Comparison of ENCODE assay signal across 27 cellular contexts in genomic region chr2:62077239-62077638, GRCh38.
DNase-seq lines count a peak whose midpoint lies in the region; ATAC-seq, FAIRE-seq and TF ChIP-seq lines count a peak whose summit lies in the region.
"Had no signal": no experiment of that assay in that cellular context is flagged by ENCODE, and none has a peak within 500 bp of the region (broad histone marks: within the 10 kb centered on the region; RNA-seq: fewer than 3 reads in every experiment).

No MANE protein-coding gene starts in this region.

- TF ChIP-seq POLR2A in heart left ventricle (IDR thresholded peaks at IDR 0.05) (no peak), GM12878 (IDR thresholded peaks at IDR 0.05; ENCODE audit: low read depth, low read length) (no peak), uterus (IDR thresholded peaks at IDR 0.05) (no peak)

- no TSS peak for BruUV-seq in GM12878 (replicated peaks; lab: Mats Ljungman, UMichigan)

- H3K27me3 ChIP-seq in heart left ventricle = no peaks in the 10 kb centered on the region
- no peaks in the 10 kb centered on the region for H3K27me3 ChIP-seq in GM12878 (replicated peaks in 1 of 2; ENCODE audit: control insufficient read depth in 2 of 2, insufficient read depth in 2 of 2, low read length in 1 of 2)
- no peaks in the 10 kb centered on the region for H3K27me3 ChIP-seq in uterus

- peaks cover 0 to 8% (median 4%) of the 10 kb centered on the region in 12 donors for H3K9me3 ChIP-seq in heart left ventricle
- H3K9me3 ChIP-seq in GM12878 (replicated peaks; ENCODE audit: control insufficient read depth, insufficient read depth, low read length) = peaks cover 8% of the 10 kb centered on the region; the same call in 2 of the 3 replicates
- H3K9me3 ChIP-seq in uterus = no peaks in the 10 kb centered on the region

- intact Hi-C loops in heart left ventricle (cut with DNase I) = no loop called here
- intact Hi-C loops in Right ventricle myocardium inferior (cut with DNase I) = no loop called here
- intact Hi-C loops in GM12878 (cut with micrococcal nuclease; ENCODE audit: unreplicated experiment) = no loop called here
- intact Hi-C loops in uterus (cut with DNase I; ENCODE audit: low total_unique reads) = no loop called here

- no peaks in the 10 kb centered on the region for H3K79me2 ChIP-seq in GM12878 (ENCODE audit: control insufficient read depth, insufficient read depth, low read length)

- no peak overlapping the region for H3K4me3 ChIP-seq in heart left ventricle
- H3K4me3 ChIP-seq in GM12878 = no peak overlapping the region
- no peak overlapping the region for H3K4me3 ChIP-seq in uterus

- peak overlapping the region in 3 of 12 donors; percentile 33 to 55 (median 47) for H3K27ac ChIP-seq in heart left ventricle
- H3K27ac ChIP-seq in GM12878 (ENCODE audit: control insufficient read depth, insufficient read depth) = no peak overlapping the region
- H3K27ac ChIP-seq in uterus = peak overlapping the region; percentile 53 to 79
- H3K27ac ChIP-seq: C4-2B, RWPE1 had no signal

- no peak overlapping the region for H3K9ac ChIP-seq in GM12878 (ENCODE audit: control insufficient read depth, insufficient read depth, low read length)

- H4K20me1 ChIP-seq in GM12878 (ENCODE audit: control insufficient read depth, insufficient read depth) = no peaks in the 10 kb centered on the region

- H3K4me2 ChIP-seq in GM12878 (ENCODE audit: control insufficient read depth, insufficient read depth) = no peak overlapping the region

- POLR2A ChIA-PET in GM12878 (lab: Charles Lee) = interaction anchor here (1.3 kb wide), 1 partner anchor 25 kb away, joined by 3 read pairs; no protein-coding TSS in a partner anchor

- TF ChIP-seq CTCF in heart left ventricle (IDR thresholded peaks at IDR 0.05) = no peak
- no peak for TF ChIP-seq CTCF in GM20000 (IDR thresholded peaks at IDR 0.05; ENCODE audit: extremely low read depth, missing control alignments)
- TF ChIP-seq CTCF in GM12878 (IDR thresholded peaks at IDR 0.05 in 2 of 3, conservative IDR thresholded peaks at IDR 0.05 in 1 of 3; ENCODE audit: control insufficient read depth in 2 of 3, extremely low read depth in 1 of 3, insufficient read depth in 1 of 3, low read depth in 3 of 3, low read length in 3 of 3) = no peak
- TF ChIP-seq CTCF in uterus (IDR thresholded peaks at IDR 0.05) = no peak

- RAD21 ChIA-PET in GM12878 (lab: Charles Lee; ENCODE audit: unreplicated experiment) = no interaction called here

- CTCF ChIA-PET in GM12878 (lab: Yijun Ruan, JAX) = no interaction called here

- 32 to 42% (median 35%) methylated on average over 3 of the region's 3 CpGs for WGBS in heart left ventricle, 4 donors
- 50% methylated on average over 3 of the region's 3 CpGs for WGBS in GM12878 (ENCODE audit: insufficient coverage, insufficient replicate concordance, low lambda C conversion rate, missing lambda C conversion rate)

- no peak for FAIRE-seq in GM12878 (lab: Jason Lieb, UNC)
- FAIRE-seq: D721Med had no signal

- in situ Hi-C loops in GM12878 (cut with MboI) = no loop called here

- no peak overlapping the region for H2AFZ ChIP-seq in GM12878 (ENCODE audit: control insufficient read depth, low read depth, low read length)

- H3K36me3 ChIP-seq in heart left ventricle = peaks cover 0 to 7% (median 0%) of the 10 kb centered on the region in 9 donors
- H3K36me3 ChIP-seq in GM12878 (ENCODE audit: control insufficient read depth in 2 of 2, insufficient read depth in 2 of 2, low read length in 1 of 2) = peaks cover 0 to 3% of the 10 kb centered on the region in 2 experiments; a peak in 2 of 4 replicates
- H3K36me3 ChIP-seq in uterus = no peaks in the 10 kb centered on the region

- SMC1A ChIA-PET in GM12878 (lab: Charles Lee; ENCODE audit: uncharacterized antibody, unreplicated experiment) = interaction anchor here (0.8 to 0.9 kb wide), 3 partner anchors 13 to 43 kb away, joined by 3 read pairs; no protein-coding TSS in a partner anchor

- peak; percentile 56 to 87 (median 76) for ATAC-seq in heart left ventricle
- no peak for ATAC-seq in Right ventricle myocardium inferior
- peak; percentile 73 for ATAC-seq in GM12878
- no peak for ATAC-seq in GM21381 (IDR thresholded peaks at IDR 0.05; ENCODE audit: unreplicated experiment)
- ATAC-seq: SK-N-SH treated with all-trans-retinoic acid at 6 μM for 48 hours had no signal

- no peak for DNase-seq in heart left ventricle
- no peak for DNase-seq in Right ventricle myocardium inferior (ENCODE audit: missing footprints)
- peak; percentile 23 for DNase-seq in GM20000 (ENCODE audit: low spot score)
- DNase-seq in GM12878 (ENCODE audit: low read depth, low spot score) = no peak
- no peak for DNase-seq in uterus
- no peak for DNase-seq in amniotic stem cell (lab: John Stamatoyannopoulos, UW)
- no peak for DNase-seq in stimulated activated CD4-positive, alpha-beta T cell treated with anti-CD3 and anti-CD28 coated beads, Interleukin-1b, Interleukin-23, amount 100 ng/mL, for 48 hours
- DNase-seq: 8988T; CD8-positive, alpha-beta memory T cell; DMS53; GDM1; GOT3; HCEC 1CT; KBM-7; MM.1S; NCI-H1105 treated with DMSO at 0.1 percent for 48 hours; NCI-H2081; NCI-H2171; NCI-H345; NCI-H524; NCI-H774; NK-92 treated with Interleukin-12 subunit alpha and Interleukin-12 subunit beta, amount 100 ng/mL, for 24 hours had no signal

- no peak for TF ChIP-seq EP300 in GM12878 (IDR thresholded peaks at IDR 0.05; ENCODE audit: borderline replicate concordance in 1 of 2, control insufficient read depth in 1 of 2, low read depth in 2 of 2, low read length in 2 of 2)

- peaks cover 0 to 14% (median 8%) of the 10 kb centered on the region in 12 donors for H3K4me1 ChIP-seq in heart left ventricle
- H3K4me1 ChIP-seq in GM12878 (ENCODE audit: control insufficient read depth, insufficient read depth, low read length) = no peaks in the 10 kb centered on the region
- no peaks in the 10 kb centered on the region for H3K4me1 ChIP-seq in uterus

- TF ChIP-seq RAD21 in GM12878 (IDR thresholded peaks at IDR 0.05; ENCODE audit: insufficient read depth, low read depth, low read length) = no peak

TF ChIP-seq in GM12878, 131 proteins besides CTCF, POLR2A, EP300 and RAD21 (continues in another document):
- TF ChIP-seq, protein P1, sequence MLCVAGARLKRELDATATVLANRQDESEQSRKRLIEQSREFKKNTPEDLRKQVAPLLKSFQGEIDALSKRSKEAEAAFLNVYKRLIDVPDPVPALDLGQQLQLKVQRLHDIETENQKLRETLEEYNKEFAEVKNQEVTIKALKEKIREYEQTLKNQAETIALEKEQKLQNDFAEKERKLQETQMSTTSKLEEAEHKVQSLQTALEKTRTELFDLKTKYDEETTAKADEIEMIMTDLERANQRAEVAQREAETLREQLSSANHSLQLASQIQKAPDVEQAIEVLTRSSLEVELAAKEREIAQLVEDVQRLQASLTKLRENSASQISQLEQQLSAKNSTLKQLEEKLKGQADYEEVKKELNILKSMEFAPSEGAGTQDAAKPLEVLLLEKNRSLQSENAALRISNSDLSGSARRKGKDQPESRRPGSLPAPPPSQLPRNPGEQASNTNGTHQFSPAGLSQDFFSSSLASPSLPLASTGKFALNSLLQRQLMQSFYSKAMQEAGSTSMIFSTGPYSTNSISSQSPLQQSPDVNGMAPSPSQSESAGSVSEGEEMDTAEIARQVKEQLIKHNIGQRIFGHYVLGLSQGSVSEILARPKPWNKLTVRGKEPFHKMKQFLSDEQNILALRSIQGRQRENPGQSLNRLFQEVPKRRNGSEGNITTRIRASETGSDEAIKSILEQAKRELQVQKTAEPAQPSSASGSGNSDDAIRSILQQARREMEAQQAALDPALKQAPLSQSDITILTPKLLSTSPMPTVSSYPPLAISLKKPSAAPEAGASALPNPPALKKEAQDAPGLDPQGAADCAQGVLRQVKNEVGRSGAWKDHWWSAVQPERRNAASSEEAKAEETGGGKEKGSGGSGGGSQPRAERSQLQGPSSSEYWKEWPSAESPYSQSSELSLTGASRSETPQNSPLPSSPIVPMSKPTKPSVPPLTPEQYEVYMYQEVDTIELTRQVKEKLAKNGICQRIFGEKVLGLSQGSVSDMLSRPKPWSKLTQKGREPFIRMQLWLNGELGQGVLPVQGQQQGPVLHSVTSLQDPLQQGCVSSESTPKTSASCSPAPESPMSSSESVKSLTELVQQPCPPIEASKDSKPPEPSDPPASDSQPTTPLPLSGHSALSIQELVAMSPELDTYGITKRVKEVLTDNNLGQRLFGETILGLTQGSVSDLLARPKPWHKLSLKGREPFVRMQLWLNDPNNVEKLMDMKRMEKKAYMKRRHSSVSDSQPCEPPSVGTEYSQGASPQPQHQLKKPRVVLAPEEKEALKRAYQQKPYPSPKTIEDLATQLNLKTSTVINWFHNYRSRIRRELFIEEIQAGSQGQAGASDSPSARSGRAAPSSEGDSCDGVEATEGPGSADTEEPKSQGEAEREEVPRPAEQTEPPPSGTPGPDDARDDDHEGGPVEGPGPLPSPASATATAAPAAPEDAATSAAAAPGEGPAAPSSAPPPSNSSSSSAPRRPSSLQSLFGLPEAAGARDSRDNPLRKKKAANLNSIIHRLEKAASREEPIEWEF (IDR thresholded peaks at IDR 0.05; ENCODE audit: insufficient replicate concordance, low read depth, low read length) = no peak
- TF ChIP-seq STAT1 (conservative IDR thresholded peaks at IDR 0.05) = no peak
- TF ChIP-seq PAX5 (IDR thresholded peaks at IDR 0.05; ENCODE audit: borderline replicate concordance, low read depth, low read length) = no peak
- peak; percentile 43; the same call in 1 of the 2 replicates for TF ChIP-seq CREM (IDR thresholded peaks at IDR 0.05; ENCODE audit: low read depth)
- peak; percentile 39; the same call in 1 of the 2 replicates for TF ChIP-seq CREB1 (IDR thresholded peaks at IDR 0.05; ENCODE audit: low read depth)
- peak; percentile 55 to 60; a peak in 2 of 4 replicates for TF ChIP-seq IKZF2 (IDR thresholded peaks at IDR 0.05)

Comparison
In these comparisons a context has a peak if more than half of its experiments do, and no peak if none do; other contexts are left out.
1. ATAC-seq: peak in heart left ventricle (4 of 4) and GM12878 (single experiment); none in Right ventricle myocardium inferior (single experiment) and GM21381 (single experiment).